ENCODE assay signal across 7 cellular contexts in genomic region chr10:12790270-12790669, GRCh38.
"Had no signal": no experiment of that assay in that cellular context is flagged by ENCODE, and none has a peak within 500 bp of the region (broad histone marks: within the 10 kb centered on the region; RNA-seq: fewer than 3 reads in every experiment).

No MANE protein-coding gene starts in this region.

- H3K9me3 Mint-ChIP-seq: GM23338, IgD-negative memory B cell had no signal

- FAIRE-seq: H1, H54, HTR-8/SVneo had no signal

- ATAC-seq: GM23338 had no signal

- H3K27me3 Mint-ChIP-seq: IgD-negative memory B cell had no signal

- H3K4me3 Mint-ChIP-seq: GM23338, H9, IgD-negative memory B cell had no signal

- H3K4me2 ChIP-seq: GM23338 had no signal

- H3K4me3 ChIP-seq: GM23338 had no signal

- H3K36me3 Mint-ChIP-seq: IgD-negative memory B cell had no signal

- DNase-seq: H9, HCEC 1CT had no signal

- H2AFZ ChIP-seq: GM23338 had no signal

- H3K27ac Mint-ChIP-seq: GM23338, H9, IgD-negative memory B cell had no signal

- H3K4me1 Mint-ChIP-seq: GM23338 had no signal
